ENCODE assay signal across 1 cellular context in the genomic region with DNA sequence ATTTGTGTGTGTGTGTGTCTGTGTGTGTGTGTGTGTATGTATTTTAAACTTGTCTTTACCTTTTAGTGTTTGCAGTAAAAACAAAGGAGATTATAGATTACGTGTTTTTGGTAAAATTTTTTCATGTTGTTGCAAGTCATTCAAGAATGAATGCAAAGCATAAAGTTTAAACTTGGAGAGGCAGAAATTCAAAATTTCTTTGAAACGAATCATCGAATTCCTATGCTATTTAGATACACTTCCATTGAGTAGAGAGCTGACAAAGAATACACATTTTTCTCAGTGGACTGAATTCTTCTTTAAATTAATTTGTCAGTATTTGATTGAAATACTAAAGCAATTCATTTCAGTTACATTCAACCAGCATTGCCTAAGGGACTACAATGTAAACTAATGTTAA.
TF ChIP-seq lines count a peak whose summit lies in the region.

No MANE protein-coding gene starts in this region.

TF ChIP-seq in endothelial cell of umbilical vein, 7 proteins besides CTCF, POLR2A, EP300 and RAD21:
- TF ChIP-seq, protein P1, sequence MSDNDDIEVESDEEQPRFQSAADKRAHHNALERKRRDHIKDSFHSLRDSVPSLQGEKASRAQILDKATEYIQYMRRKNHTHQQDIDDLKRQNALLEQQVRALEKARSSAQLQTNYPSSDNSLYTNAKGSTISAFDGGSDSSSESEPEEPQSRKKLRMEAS (IDR thresholded peaks at IDR 0.05; ENCODE audit: insufficient read depth, insufficient read length) = no peak
- TF ChIP-seq FOS (IDR thresholded peaks at IDR 0.05; ENCODE audit: borderline replicate concordance, insufficient read depth, low read length) (peak; percentile 34), GATA2 (IDR thresholded peaks at IDR 0.05; ENCODE audit: insufficient read depth, insufficient read length, low read depth, low read length) (no peak), JUN (IDR thresholded peaks at IDR 0.05; ENCODE audit: borderline replicate concordance, insufficient read depth, insufficient read length, low read depth) (peak; percentile 29), MYC (IDR thresholded peaks at IDR 0.05; ENCODE audit: low read depth, low read length) (no peak)
